Comparison of ENCODE assay signal across 28 cellular contexts in the genomic region with DNA sequence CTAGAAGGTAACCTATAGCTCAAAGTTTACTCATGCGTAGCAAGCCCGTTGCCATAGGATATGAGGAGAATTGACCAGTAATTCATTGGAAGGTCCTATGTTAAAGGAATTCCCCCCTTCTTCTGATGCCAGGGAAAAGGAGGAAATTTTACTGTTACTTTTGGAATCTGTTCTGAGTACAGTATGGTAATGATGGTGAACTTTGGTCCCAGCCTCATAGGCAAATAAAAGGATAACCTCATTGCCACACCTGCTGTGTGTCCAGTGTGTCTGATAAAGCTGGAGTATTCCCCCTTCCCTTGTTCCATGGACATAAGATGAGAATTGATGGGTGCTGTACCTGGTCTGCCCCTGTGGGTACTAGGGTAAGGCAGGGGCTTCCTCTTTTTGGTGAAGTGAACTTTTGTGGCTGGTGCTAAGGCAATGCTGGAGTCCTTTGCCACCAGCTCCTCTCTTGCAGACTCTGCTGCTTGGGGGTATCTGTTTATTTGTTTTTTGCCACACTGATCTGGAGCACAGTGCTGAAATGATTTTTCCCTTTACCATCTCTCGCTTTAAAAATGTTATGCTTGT. TPM values are rescaled to one million over a fixed set of nuclear protein-coding genes. Genes with fewer than 3 reads are reported as not detected.
A peak's percentile ranks its signal among the peaks of the same experiment; 100 is the strongest.
DNase-seq lines count a peak whose midpoint lies in the region; ATAC-seq, FAIRE-seq and TF ChIP-seq lines count a peak whose summit lies in the region.
"Had no signal": no experiment of that assay in that cellular context is flagged by ENCODE, and none has a peak within 500 bp of the region (broad histone marks: within the 10 kb centered on the region; RNA-seq: fewer than 3 reads in every experiment).

No MANE protein-coding gene starts in this region.

- TF ChIP-seq POLR2A in GM12891 (IDR thresholded peaks at IDR 0.05; ENCODE audit: low read depth, low read length) (no peak), K562 (conservative IDR thresholded peaks at IDR 0.05) (no peak)

- no peak overlapping the region for H3K9ac ChIP-seq in K562 (ENCODE audit: insufficient read depth in 1 of 2, low read depth in 2 of 2, low read length in 2 of 2)
- H3K9ac ChIP-seq: BLaER1 had no signal

- H3K27ac ChIP-seq in K562 (ENCODE audit: extremely low read depth, low read depth, low read length) (no peak overlapping the region), osteoblast (ENCODE audit: low read depth, low read length) (no peak overlapping the region)
- H3K27ac ChIP-seq: BLaER1, SJCRH30 had no signal

- TF ChIP-seq EP300 in K562 (IDR thresholded peaks at IDR 0.05; ENCODE audit: low read length), result no peak

- no peak for TF ChIP-seq RAD21 in K562 (CRISPR knock-in tag; conservative IDR thresholded peaks at IDR 0.05 in 1 of 2, IDR thresholded peaks at IDR 0.05 in 1 of 2)

- TF ChIP-seq CTCF in K562 (IDR thresholded peaks at IDR 0.05 in 2 of 3, conservative IDR thresholded peaks at IDR 0.05 in 1 of 3; ENCODE audit: insufficient read depth in 2 of 3, low read depth in 1 of 3, low read length in 3 of 3), result no peak
- no peak for TF ChIP-seq CTCF in osteoblast (IDR thresholded peaks at IDR 0.05; ENCODE audit: extremely low read depth, low read depth, low read length)

- H3K36me3 ChIP-seq in K562 (ENCODE audit: control insufficient read depth, insufficient read depth, low read length) (no peaks in the 10 kb centered on the region), osteoblast (ENCODE audit: insufficient read depth, low read length) (no peaks in the 10 kb centered on the region)
- H3K36me3 ChIP-seq: BLaER1, SJCRH30 had no signal

- CTCF ChIA-PET in K562 (lab: Yijun Ruan, JAX; ENCODE audit: low intra/inter-chr PET ratio), result no interaction called here

- no peaks in the 10 kb centered on the region for H3K9me1 ChIP-seq in K562 (ENCODE audit: control insufficient read depth, insufficient read depth, low read length)

- no peaks in the 10 kb centered on the region for H4K20me1 ChIP-seq in K562 (replicated peaks; ENCODE audit: control insufficient read depth, insufficient read depth, low read length)
- no peaks in the 10 kb centered on the region for H4K20me1 ChIP-seq in osteoblast (ENCODE audit: insufficient read depth, low read length)
- H4K20me1 ChIP-seq: BLaER1 had no signal

- POLR2A ChIA-PET in K562 (lab: Yijun Ruan, JAX), result interaction anchor here (0.6 kb wide), 1 partner anchor 71 kb away, joined by 3 read pairs; no protein-coding TSS in a partner anchor

- H3K4me1 ChIP-seq in K562 (replicated peaks in 1 of 2; ENCODE audit: control insufficient read depth in 2 of 2, insufficient read depth in 2 of 2, low read length in 2 of 2), result no peaks in the 10 kb centered on the region
- H3K4me1 ChIP-seq in osteoblast (ENCODE audit: insufficient read depth, low read length), result no peaks in the 10 kb centered on the region
- H3K4me1 ChIP-seq: BLaER1, SJCRH30 had no signal

- FAIRE-seq in GM12891 (lab: Jason Lieb, UNC) (no peak), K562 (lab: Jason Lieb, UNC) (no peak)
- FAIRE-seq: A204.1, D721Med, G401.6, H1 had no signal

- 12% methylated on average over 3 of the region's 3 CpGs for WGBS in K562 (ENCODE audit: insufficient coverage, low coverage, missing lambda C conversion rate)

- no peak for ATAC-seq in K562
- ATAC-seq: HCT116, PC-3, SK-N-SH treated with all-trans-retinoic acid at 6 μM for 48 hours had no signal

- H3K9me3 ChIP-seq in K562 (replicated peaks; ENCODE audit: control insufficient read depth, insufficient read depth, low read depth, low read length) (no peaks in the 10 kb centered on the region), osteoblast (ENCODE audit: low read depth, low read length) (no peaks in the 10 kb centered on the region)
- H3K9me3 ChIP-seq: BLaER1, SJCRH30 had no signal

- H3K27me3 ChIP-seq in K562 (ENCODE audit: control insufficient read depth in 2 of 2, insufficient read depth in 2 of 2, low read length in 2 of 2), result peaks cover 10 to 12% of the 10 kb centered on the region in 2 experiments
- peaks cover 21% of the 10 kb centered on the region for H3K27me3 ChIP-seq in osteoblast (ENCODE audit: insufficient read depth, low read length)
- H3K27me3 ChIP-seq: BLaER1, SJCRH30 had no signal

- DNase-seq in GM12891 (ENCODE audit: insufficient read length, low spot score), result no peak
- DNase-seq in Kasumi-1 (lab: John Stamatoyannopoulos, UW), result peak; percentile 12 to 23
- no peak for DNase-seq in K562 (ENCODE audit: extremely low read depth in 1 of 4, low spot score in 3 of 4)
- peak; percentile 77 for DNase-seq in osteoblast (ENCODE audit: insufficient read length, low spot score, missing footprints)
- no peak for DNase-seq in iPS-NIHi7 (ENCODE audit: extremely low spot score)
- no peak for DNase-seq in NCI-H2081 (lab: John Stamatoyannopoulos, UW)
- no peak for DNase-seq in SIG-M5 (lab: John Stamatoyannopoulos, UW)
- DNase-seq: CD4-positive, alpha-beta T cell; KG1; MM.1S; NCI-H1105; NCI-H1436 treated with DMSO at 0.1 percent for 48 hours; NCI-H187 treated with DMSO at 0.1 percent for 48 hours; NCI-H2107; NCI-H524; NCI-H82; NK-92 treated with Interleukin-12 subunit alpha and Interleukin-12 subunit beta, amount 100 ng/mL, for 24 hours; PC-3; SJCRH30 had no signal

- BruUV-seq in K562 (replicated peaks; lab: Mats Ljungman, UMichigan), result no TSS peak

- intact Hi-C loops in K562 (cut with micrococcal nuclease), result no loop called here

- in situ Hi-C loops in K562 (cut with MboI), result no loop called here

- H3K79me2 ChIP-seq in K562 (ENCODE audit: control insufficient read depth, insufficient read depth, low read length) (no peaks in the 10 kb centered on the region), osteoblast (ENCODE audit: insufficient read depth, low read length) (no peaks in the 10 kb centered on the region)

- no peak overlapping the region for H3K4me3 ChIP-seq in K562
- no peak overlapping the region for H3K4me3 ChIP-seq in osteoblast (ENCODE audit: insufficient read depth, low read length)
- H3K4me3 ChIP-seq: BLaER1, SJCRH30 had no signal

- H3K4me2 ChIP-seq in K562 (ENCODE audit: insufficient read depth, low read length) (no peak overlapping the region), osteoblast (ENCODE audit: insufficient read depth, low read length) (no peak overlapping the region)
- H3K4me2 ChIP-seq: BLaER1 had no signal

- H2AFZ ChIP-seq in K562 (ENCODE audit: low read depth, low read length) (no peak overlapping the region), osteoblast (ENCODE audit: low read length) (no peak overlapping the region)

RNA-seq across cellular contexts. Expression of a gene that starts 22.2 kb away (rescaled TPM):
- polyA plus RNA-seq in GM12891 (2012; ENCODE audit: low read depth, missing spikeins), result 1.9 TPM
- 8.6 and 19.9 TPM in 2 replicates for total RNA-seq in K562 (2011; cell fraction: chromatin; rRNA removed; ENCODE audit: low replicate concordance)
- 17.8 and 21.0 TPM in 2 replicates for total RNA-seq in K562 (2011; cell fraction: nucleolus; rRNA removed)
- 18.5 and 20.5 TPM in 2 replicates for total RNA-seq in K562 (2011; cell fraction: nucleoplasm; rRNA removed)
- total RNA-seq in K562 (2014; rRNA removed) (13.5 and 19.0 TPM in 2 replicates), K562 (2014; rRNA removed; fragmentation: Illumina TruSeq; extraction: Trizol) (10.2 and 10.4 TPM in 2 replicates), K562 (2015; rRNA removed; fragmentation: Illumina TruSeq; extraction: Trizol) (10.2 and 10.3 TPM in 2 replicates), K562 (2021) (11.4 and 15.3 TPM in 2 replicates), osteoblast (0.88 and 2.2 TPM in 2 replicates)
- polyA plus RNA-seq in K562 (2011; rRNA removed) (10.5 and 10.9 TPM in 2 replicates), K562 (2014; fragmentation: Illumina TruSeq; extraction: Trizol) (14.7 and 17.5 TPM in 2 replicates), K562 (2014; fragmentation: Nextera tagmentation; extraction: Ambion mirVana) (under 1 TPM; 0.22 to 0.31 TPM), K562 (2014; rRNA removed) (15.7 and 16.6 TPM in 2 replicates)
- polyA plus RNA-seq in K562 (2011; cell fraction: cytosol; rRNA removed), result 15.5 and 16.4 TPM in 2 replicates
- 15.3 and 25.2 TPM in 2 replicates for polyA plus RNA-seq in K562 (2011; cell fraction: nucleus; rRNA removed)
- polyA plus RNA-seq in K562 (2012), result 15.0 and 18.0 TPM in 2 replicates
- 1.9 and 3.2 TPM in 2 replicates for polyA minus RNA-seq in K562 (2011; rRNA and poly(A)+ RNA removed)
- polyA minus RNA-seq in K562 (2011; cell fraction: cytosol; rRNA and poly(A)+ RNA removed), result 2.4 and 3.4 TPM in 2 replicates
- 4.7 and 8.1 TPM in 2 replicates for polyA minus RNA-seq in K562 (2011; cell fraction: nucleus; rRNA and poly(A)+ RNA removed)

RNA-seq across cellular contexts. Expression of a gene that starts 26.6 kb away (rescaled TPM):
- 164 TPM for polyA plus RNA-seq in GM12891 (2012; ENCODE audit: low read depth, missing spikeins)
- 35.9 and 56.0 TPM in 2 replicates for total RNA-seq in K562 (2011; cell fraction: chromatin; rRNA removed; ENCODE audit: low replicate concordance)
- total RNA-seq in K562 (2011; cell fraction: nucleolus; rRNA removed), result 47.2 and 69.9 TPM in 2 replicates
- total RNA-seq in K562 (2011; cell fraction: nucleoplasm; rRNA removed), result 58.2 and 68.6 TPM in 2 replicates
- total RNA-seq in K562 (2014; rRNA removed) (7.7 and 13.7 TPM in 2 replicates), K562 (2014; rRNA removed; fragmentation: Illumina TruSeq; extraction: Trizol) (74.8 and 87.4 TPM in 2 replicates), K562 (2015; rRNA removed; fragmentation: Illumina TruSeq; extraction: Trizol) (54.2 and 55.0 TPM in 2 replicates), K562 (2021) (161 and 178 TPM in 2 replicates), osteoblast (20.3 and 26.5 TPM in 2 replicates)
- polyA plus RNA-seq in K562 (2011; rRNA removed) (273 and 309 TPM in 2 replicates), K562 (2014; fragmentation: Illumina TruSeq; extraction: Trizol) (249 and 293 TPM in 2 replicates), K562 (2014; fragmentation: Nextera tagmentation; extraction: Ambion mirVana) (100 to 1,000 TPM in 1 of 2 experiments, 10 to 100 TPM in 1; 99.8 to 198 TPM), K562 (2014; rRNA removed) (174 and 184 TPM in 2 replicates)
- 358 and 447 TPM in 2 replicates for polyA plus RNA-seq in K562 (2011; cell fraction: cytosol; rRNA removed)
- 83.7 and 117 TPM in 2 replicates for polyA plus RNA-seq in K562 (2011; cell fraction: nucleus; rRNA removed)
- polyA plus RNA-seq in K562 (2012), result 144 and 207 TPM in 2 replicates
- 100 and 112 TPM in 2 replicates for polyA minus RNA-seq in K562 (2011; rRNA and poly(A)+ RNA removed)
- 61.5 and 99.0 TPM in 2 replicates for polyA minus RNA-seq in K562 (2011; cell fraction: cytosol; rRNA and poly(A)+ RNA removed)
- 28.0 and 50.4 TPM in 2 replicates for polyA minus RNA-seq in K562 (2011; cell fraction: nucleus; rRNA and poly(A)+ RNA removed)

RNA-seq across cellular contexts. Expression of a gene that starts 29.0 kb away (rescaled TPM):
- polyA plus RNA-seq in GM12891 (2012; ENCODE audit: low read depth, missing spikeins), result 3.1 TPM
- not detected in 2 replicates for total RNA-seq in K562 (2011; cell fraction: chromatin; rRNA removed; ENCODE audit: low replicate concordance)
- not detected in 2 replicates for total RNA-seq in K562 (2011; cell fraction: nucleolus; rRNA removed)
- not detected in 2 replicates for total RNA-seq in K562 (2011; cell fraction: nucleoplasm; rRNA removed)
- total RNA-seq in K562 (2014; rRNA removed), result not detected in 2 replicates
- total RNA-seq in K562 (2014; rRNA removed; fragmentation: Illumina TruSeq; extraction: Trizol), result not detected in 2 replicates
- total RNA-seq in K562 (2015; rRNA removed; fragmentation: Illumina TruSeq; extraction: Trizol), result not detected in 2 replicates
- not detected in 2 replicates for total RNA-seq in K562 (2021)
- not detected in 2 replicates for polyA plus RNA-seq in K562 (2011; rRNA removed)
- not detected in 2 replicates for polyA plus RNA-seq in K562 (2011; cell fraction: cytosol; rRNA removed)
- polyA plus RNA-seq in K562 (2011; cell fraction: nucleus; rRNA removed), result not detected in 2 replicates
- 0.08 and 0.22 TPM in 2 replicates for polyA plus RNA-seq in K562 (2012)
- not detected in 2 replicates for polyA plus RNA-seq in K562 (2014; fragmentation: Illumina TruSeq; extraction: Trizol)
- not detected for polyA plus RNA-seq in K562 (2014; fragmentation: Nextera tagmentation; extraction: Ambion mirVana)
- polyA plus RNA-seq in K562 (2014; rRNA removed), result not detected in 2 replicates
- not detected in 2 replicates for polyA minus RNA-seq in K562 (2011; rRNA and poly(A)+ RNA removed)
- polyA minus RNA-seq in K562 (2011; cell fraction: cytosol; rRNA and poly(A)+ RNA removed), result not detected in 2 replicates
- not detected in 2 replicates for polyA minus RNA-seq in K562 (2011; cell fraction: nucleus; rRNA and poly(A)+ RNA removed)
- not detected in 2 replicates for total RNA-seq in osteoblast
- total RNA-seq: CD4-positive, alpha-beta T cell; HT-29; SJCRH30 had no signal
- polyA plus RNA-seq: AG04450 had no signal

RNA-seq across cellular contexts. Expression of a gene that starts 49.6 kb away (rescaled TPM):
- not detected for polyA plus RNA-seq in GM12891 (2012; ENCODE audit: low read depth, missing spikeins)
- not detected in 2 replicates for total RNA-seq in K562 (2011; cell fraction: chromatin; rRNA removed; ENCODE audit: low replicate concordance)
- not detected in 2 replicates for total RNA-seq in K562 (2011; cell fraction: nucleolus; rRNA removed)
- total RNA-seq in K562 (2011; cell fraction: nucleoplasm; rRNA removed), result not detected in 2 replicates
- total RNA-seq in K562 (2014; rRNA removed) (not detected in 2 replicates), K562 (2014; rRNA removed; fragmentation: Illumina TruSeq; extraction: Trizol) (not detected in 2 replicates), K562 (2015; rRNA removed; fragmentation: Illumina TruSeq; extraction: Trizol) (not detected in 2 replicates), K562 (2021) (not detected in 2 replicates), osteoblast (not detected in 2 replicates)
- polyA plus RNA-seq in K562 (2011; rRNA removed) (not detected in 2 replicates), K562 (2014; fragmentation: Illumina TruSeq; extraction: Trizol) (not detected in 2 replicates), K562 (2014; fragmentation: Nextera tagmentation; extraction: Ambion mirVana) (under 1 TPM in 1 of 2 experiments, not detected in 1; 0.11 TPM), K562 (2014; rRNA removed) (not detected in 2 replicates)
- polyA plus RNA-seq in K562 (2011; cell fraction: cytosol; rRNA removed), result not detected in 2 replicates
- not detected in 2 replicates for polyA plus RNA-seq in K562 (2011; cell fraction: nucleus; rRNA removed)
- 0.52 and 0.61 TPM in 2 replicates for polyA plus RNA-seq in K562 (2012)
- not detected in 2 replicates for polyA minus RNA-seq in K562 (2011; rRNA and poly(A)+ RNA removed)
- polyA minus RNA-seq in K562 (2011; cell fraction: cytosol; rRNA and poly(A)+ RNA removed), result not detected in 2 replicates
- polyA minus RNA-seq in K562 (2011; cell fraction: nucleus; rRNA and poly(A)+ RNA removed), result not detected in 2 replicates
- total RNA-seq: CD4-positive, alpha-beta T cell; H1; HT-29; PC-3; SJCRH30 had no signal
- polyA plus RNA-seq: AG04450, H1 had no signal

Comparison
In these comparisons a context has a peak if more than half of its experiments do, and no peak if none do; other contexts are left out.
1. DNase-seq: peak in Kasumi-1 (2 of 2) and osteoblast (single experiment); none in GM12891 (single experiment), K562 (0 of 4), iPS-NIHi7 (single experiment), NCI-H2081 (0 of 2) and SIG-M5 (single experiment).